8 cellular contexts compared by ENCODE assay signal in genomic region chr15:77187751-77188464, GRCh38.
DNase-seq lines count a peak whose midpoint lies in the region; ATAC-seq and TF ChIP-seq lines count a peak whose summit lies in the region.

No MANE protein-coding gene starts in this region.

- CTCF ChIA-PET in T-cell (lab: Charles Lee), result interaction anchor here (0.6 to 1.2 kb wide), 4 partner anchors 8 to 356 kb away, joined by 3 to 7 read pairs (median 4); no protein-coding TSS in a partner anchor

- H3K27ac Mint-ChIP-seq in T-cell (peak overlapping the region; percentile 59 to 66), GM23338 (no peak overlapping the region)

- no peak overlapping the region for H3K4me3 Mint-ChIP-seq in T-cell
- H3K4me3 Mint-ChIP-seq in GM23338, result no peak overlapping the region

- H4K20me1 ChIP-seq in GM23338 (replicated peaks; ENCODE audit: insufficient read depth), result no peaks in the 10 kb centered on the region

- H3K4me1 Mint-ChIP-seq in T-cell (peaks cover 18 to 44% (median 26%) of the 10 kb centered on the region in 3 donors), GM23338 (peaks cover 3% of the 10 kb centered on the region; the same call in 1 of the 3 replicates)

- DNase-seq in CD1c-positive myeloid dendritic cell (ENCODE audit: extremely low spot score), result peak; percentile 92
- DNase-seq in HCEC 1CT, result peak; percentile 43
- DNase-seq in T-cell, result no peak
- DNase-seq in foreskin fibroblast, result peak; percentile 30 to 59
- peak; percentile 7 for DNase-seq in renal cortical epithelial cell (ENCODE audit: low read depth)
- no peak for DNase-seq in NCI-H82 (lab: John Stamatoyannopoulos, UW)
- no peak for DNase-seq in HuH-7.5 (ENCODE audit: low spot score)
- DNase-seq in GM23338 (ENCODE audit: low spot score), result no peak

- H3K36me3 Mint-ChIP-seq in T-cell (no peaks in the 10 kb centered on the region), GM23338 (ENCODE audit: low read depth) (no peaks in the 10 kb centered on the region)

- H3K27me3 Mint-ChIP-seq in T-cell, result no peaks in the 10 kb centered on the region
- H3K27me3 Mint-ChIP-seq in GM23338 (ENCODE audit: insufficient read depth, low read depth, poor library complexity), result no peaks in the 10 kb centered on the region

- no peaks in the 10 kb centered on the region for H3K9me2 ChIP-seq in GM23338 (ENCODE audit: insufficient read depth)

- H3K4me2 ChIP-seq in GM23338, result no peak overlapping the region

- no peaks in the 10 kb centered on the region for H3K36me3 ChIP-seq in GM23338 (ENCODE audit: insufficient read depth)

- no peaks in the 10 kb centered on the region; the same call in 1 of the 2 replicates for H3K4me1 ChIP-seq in GM23338 (ENCODE audit: insufficient read depth)

- TF ChIP-seq CTCF in foreskin fibroblast (IDR thresholded peaks at IDR 0.05; ENCODE audit: low read depth, low read length) (no peak), GM23338 (conservative IDR thresholded peaks at IDR 0.05; ENCODE audit: low read depth in 2 of 2) (no peak)

- H3K9me3 Mint-ChIP-seq in T-cell, result no peaks in the 10 kb centered on the region
- H3K9me3 Mint-ChIP-seq in GM23338, result no peaks in the 10 kb centered on the region

- H2AFZ ChIP-seq in GM23338, result no peak overlapping the region

- no peaks in the 10 kb centered on the region for H3K79me2 ChIP-seq in GM23338 (replicated peaks; ENCODE audit: insufficient read depth)

- H3K4me3 ChIP-seq in foreskin fibroblast (ENCODE audit: low read depth in 1 of 2, low read length in 2 of 2) (no peak overlapping the region), GM23338 (no peak overlapping the region)

- POLR2A ChIA-PET in T-cell (lab: Charles Lee), result no interaction called here

- peak in 3 of 4 experiments; percentile 35 to 49 (median 42) for ATAC-seq in T-cell (replicated peaks in 1 of 4)
- no peak for ATAC-seq in GM23338

- H3K27me3 ChIP-seq in GM23338 (ENCODE audit: insufficient read depth), result no peaks in the 10 kb centered on the region

- no peak overlapping the region; the same call in 1 of the 2 replicates for H3K27ac ChIP-seq in GM23338 (ENCODE audit: low read depth)

- H3F3A ChIP-seq in GM23338 (replicated peaks; ENCODE audit: low read depth), result 0 out of 2 replicates have a peak, but pooled peaks cover 4% of the 10 kb centered on the region

TF ChIP-seq in GM23338, 12 proteins besides CTCF, POLR2A, EP300 and RAD21:
- no peak for TF ChIP-seq STAT1 (IDR thresholded peaks at IDR 0.05; ENCODE audit: unreplicated experiment)
- no peak for TF ChIP-seq EZH2phosphoT487 (IDR thresholded peaks at IDR 0.05; ENCODE audit: unreplicated experiment)
- no peak for TF ChIP-seq ZNF114 (CRISPR knock-in tag; IDR thresholded peaks at IDR 0.05)
- no peak for TF ChIP-seq ZNF462 (CRISPR knock-in tag; IDR thresholded peaks at IDR 0.05)
- TF ChIP-seq ZNF331 (CRISPR knock-in tag; IDR thresholded peaks at IDR 0.05; ENCODE audit: low read depth), result no peak
- TF ChIP-seq EZH2 (IDR thresholded peaks at IDR 0.05; ENCODE audit: low read depth, unreplicated experiment), result no peak
- TF ChIP-seq JUNB (IDR thresholded peaks at IDR 0.05; ENCODE audit: unreplicated experiment), result no peak
- no peak for TF ChIP-seq CREB1 (CRISPR knock-in tag; IDR thresholded peaks at IDR 0.05; ENCODE audit: low read depth)
- TF ChIP-seq NANOG (IDR thresholded peaks at IDR 0.05; ENCODE audit: borderline replicate concordance), result no peak
- no peak for TF ChIP-seq POLR2AphosphoS5 (IDR thresholded peaks at IDR 0.05; ENCODE audit: low read depth)
- no peak for TF ChIP-seq REST (IDR thresholded peaks at IDR 0.05; ENCODE audit: unreplicated experiment)
- no peak for TF ChIP-seq ETS1 (IDR thresholded peaks at IDR 0.05)

Comparison
In these comparisons a context has a peak if more than half of its experiments do, and no peak if none do; other contexts are left out.
1. DNase-seq: peak in CD1c-positive myeloid dendritic cell (single experiment), HCEC 1CT (single experiment), foreskin fibroblast (2 of 2) and renal cortical epithelial cell (single experiment); none in T-cell (0 of 34), NCI-H82 (single experiment), HuH-7.5 (single experiment) and GM23338 (single experiment).